Comparison of ENCODE assay signal across 19 cellular contexts in genomic region chr1:1578371-1578940, GRCh38. TPM values are rescaled to one million over a fixed set of nuclear protein-coding genes. Genes with fewer than 3 reads are reported as not detected.
"Had no signal": no experiment of that assay in that cellular context is flagged by ENCODE, and none has a peak within 500 bp of the region (broad histone marks: within the 10 kb centered on the region; RNA-seq: fewer than 3 reads in every experiment).

No MANE protein-coding gene starts in this region.

- H3K4me3 ChIP-seq: colonic mucosa, esophagus squamous epithelium, hepatocyte, smooth muscle cell, tibial artery, upper lobe of left lung, uterus had no signal

- H3K4me1 ChIP-seq: uterus had no signal

- H3K36me3 ChIP-seq: colonic mucosa, esophagus squamous epithelium, neutrophil, tibial artery, upper lobe of left lung, uterus had no signal

- DNase-seq: colonic mucosa; dermis blood vessel endothelial cell; esophagus squamous epithelium; foreskin fibroblast; kidney; left cardiac atrium; mesendoderm; naive B cell; stimulated activated CD4-positive, alpha-beta T cell treated with anti-CD3 and anti-CD28 coated beads, Interleukin-4, amount 100 ng/mL, for 1 hour; stimulated activated CD8-positive, alpha-beta memory T cell treated with anti-CD3 and anti-CD28 coated beads, Interleukin-4, amount 100 ng/mL, for 48 hours; tibial artery; uterus had no signal

- ATAC-seq: left cardiac atrium; stimulated activated effector memory CD8-positive, alpha-beta T cell treated with anti-CD3 and anti-CD28 coated beads, Interleukin-12 subunit alpha, Interleukin-12 subunit beta, amount 100 ng/mL, for 72 hours had no signal

- H3K4me2 ChIP-seq: hepatocyte, smooth muscle cell had no signal

- H3K27ac Mint-ChIP-seq: naive B cell; nephron; stimulated activated effector memory CD8-positive, alpha-beta T cell treated with anti-CD3 and anti-CD28 coated beads, Interleukin-12 subunit alpha, Interleukin-12 subunit beta, amount 100 ng/mL, for 72 hours; stimulated activated naive CD8-positive, alpha-beta T cell treated with anti-CD3 and anti-CD28 coated beads, Interleukin-15, Interleukin-2, amounts not matched to agents 100 ng/mL and 50 ng/mL, for 24 hours had no signal

- H3K9me3 Mint-ChIP-seq: naive B cell; nephron; stimulated activated effector memory CD8-positive, alpha-beta T cell treated with anti-CD3 and anti-CD28 coated beads, Interleukin-12 subunit alpha, Interleukin-12 subunit beta, amount 100 ng/mL, for 72 hours; stimulated activated naive CD8-positive, alpha-beta T cell treated with anti-CD3 and anti-CD28 coated beads, Interleukin-15, Interleukin-2, amounts not matched to agents 100 ng/mL and 50 ng/mL, for 24 hours had no signal

- H3K9me3 ChIP-seq: colonic mucosa, esophagus squamous epithelium, neutrophil, tibial artery, upper lobe of left lung, uterus had no signal

- H3K27me3 ChIP-seq: colonic mucosa, upper lobe of left lung, uterus had no signal

- H2AFZ ChIP-seq: hepatocyte had no signal

- H3K27ac ChIP-seq: colonic mucosa, esophagus squamous epithelium, hepatocyte, neutrophil, tibial artery, upper lobe of left lung, uterus had no signal

- H3K4me3 Mint-ChIP-seq: stimulated activated effector memory CD8-positive, alpha-beta T cell treated with anti-CD3 and anti-CD28 coated beads, Interleukin-12 subunit alpha, Interleukin-12 subunit beta, amount 100 ng/mL, for 72 hours; stimulated activated naive CD8-positive, alpha-beta T cell treated with anti-CD3 and anti-CD28 coated beads, Interleukin-15, Interleukin-2, amounts not matched to agents 100 ng/mL and 50 ng/mL, for 24 hours had no signal

RNA-seq across cellular contexts. Expression of gene MMP23B, which starts 53.5 kb away (rescaled TPM):
- total RNA-seq: dermis blood vessel endothelial cell had no signal
